8 cellular contexts compared by ENCODE assay signal in the genomic region with DNA sequence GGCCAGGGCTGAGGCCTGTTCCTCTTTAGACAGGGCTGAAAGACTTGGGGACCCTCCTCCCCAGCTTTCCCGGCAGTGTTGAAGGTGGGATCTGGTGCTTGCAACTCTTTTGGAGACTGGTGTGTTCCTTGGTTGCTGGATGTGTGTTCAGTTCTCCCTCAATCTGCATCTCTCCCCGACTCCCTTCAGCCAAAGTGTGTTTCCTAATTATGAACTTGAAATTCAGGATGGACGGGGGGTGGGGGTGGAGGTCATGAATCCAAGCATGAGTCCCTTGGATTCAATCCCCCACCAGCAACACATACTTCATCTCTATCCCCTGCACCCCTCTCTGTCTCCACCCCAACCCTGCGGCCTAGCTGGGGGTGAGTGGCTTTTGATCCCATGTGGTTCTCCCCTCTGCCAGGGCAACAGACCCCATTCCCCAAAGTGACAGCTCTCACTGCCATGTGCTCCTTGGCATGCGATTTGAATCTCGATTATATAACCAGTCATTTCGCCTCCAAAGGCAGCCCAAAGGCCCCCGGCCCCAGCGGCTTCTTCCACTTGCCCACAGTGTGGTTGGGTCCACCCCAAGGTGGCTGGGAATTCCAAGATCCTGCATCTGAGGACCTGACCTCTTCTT. TPM values are rescaled to one million over a fixed set of nuclear protein-coding genes. Genes with fewer than 3 reads are reported as not detected.
DNase-seq lines count a peak whose midpoint lies in the region; ATAC-seq and TF ChIP-seq lines count a peak whose summit lies in the region.

No MANE protein-coding gene starts in this region.

- H3K36me3 Mint-ChIP-seq in endothelial cell (ENCODE audit: low read depth, unreplicated experiment), result no peaks in the 10 kb centered on the region

- H3K27ac Mint-ChIP-seq in endothelial cell (ENCODE audit: unreplicated experiment), result peak overlapping the region; percentile 76

- H4K8ac ChIP-seq in neuronal stem cell (ENCODE audit: low read depth, low read length), result no peak overlapping the region

- intact Hi-C loops in PC-3 (cut with micrococcal nuclease), result loop anchor here (10.0 kb wide), 1 partner anchor 235 kb away; no protein-coding TSS in a partner anchor

- no peak overlapping the region for H3K14ac ChIP-seq in neuronal stem cell (ENCODE audit: low read length)

- H3K27me3 Mint-ChIP-seq in endothelial cell (ENCODE audit: unreplicated experiment), result peaks cover 21% of the 10 kb centered on the region

- no CpG with 5 or more reads among the region's 9 CpGs for WGBS in neuronal stem cell (ENCODE audit: extremely low coverage in 2 of 2, insufficient read length in 2 of 2, insufficient replicate concordance in 1 of 2), 2 donors

- H3K4me1 ChIP-seq in PC-3 (ENCODE audit: insufficient read depth, low read length) (peaks cover 12% of the 10 kb centered on the region), neuronal stem cell (ENCODE audit: control insufficient read depth in 2 of 2, insufficient read depth in 1 of 2, low read depth in 1 of 2, low read length in 2 of 2) (peaks cover 14 to 33% of the 10 kb centered on the region in 2 donors), SJCRH30 (no peaks in the 10 kb centered on the region)

- H3K18ac ChIP-seq in neuronal stem cell (ENCODE audit: low read length), result peak overlapping the region; percentile 15

- TF ChIP-seq CTCF in BJ (IDR thresholded peaks at IDR 0.05; ENCODE audit: insufficient read depth, low read depth, low read length) (no peak), PC-3 (conservative IDR thresholded peaks at IDR 0.05; ENCODE audit: low read depth, low read length) (no peak), endothelial cell (IDR thresholded peaks at IDR 0.05; ENCODE audit: unreplicated experiment) (no peak), GM20000 (IDR thresholded peaks at IDR 0.05; ENCODE audit: extremely low read depth, missing control alignments) (no peak)

- TSS peak; percentile 38 for BruUV-seq in PC-3 (replicated peaks; lab: Mats Ljungman, UMichigan)

- POLR2A ChIA-PET in BJ (lab: Charles Lee), result interaction anchor here (0.6 kb wide), 1 partner anchor 275 kb away, joined by 3 read pairs; no protein-coding TSS in a partner anchor
- POLR2A ChIA-PET in PC-3 (lab: Charles Lee; ENCODE audit: unreplicated experiment), result interaction anchor here (0.6 kb wide), 1 partner anchor 783 kb away, joined by 4 read pairs; no protein-coding TSS in a partner anchor

- H3K4ac ChIP-seq in neuronal stem cell (ENCODE audit: low read length), result no peak overlapping the region

- H3K9ac ChIP-seq in PC-3 (ENCODE audit: low read length), result no peak overlapping the region
- no peak overlapping the region for H3K9ac ChIP-seq in neuronal stem cell (ENCODE audit: low read depth, low read length, poor library complexity)

- H2BK5ac ChIP-seq in neuronal stem cell (ENCODE audit: low read length), result no peak overlapping the region

- no peaks in the 10 kb centered on the region for H3K79me1 ChIP-seq in neuronal stem cell (ENCODE audit: low read depth, low read length)

- no peak for DNase-seq in BJ (ENCODE audit: low read depth)
- no peak for DNase-seq in PC-3
- DNase-seq in endothelial cell (ENCODE audit: low spot score), result no peak
- no peak for DNase-seq in neuronal stem cell (ENCODE audit: low spot score)
- DNase-seq in SJCRH30, result no peak
- DNase-seq in GM20000 (ENCODE audit: low spot score), result no peak
- no peak for DNase-seq in DMS114 treated with DMSO at 0.1 percent for 48 hours (lab: John Stamatoyannopoulos, UW; ENCODE audit: unreplicated experiment)

- no peaks in the 10 kb centered on the region for H3K9me3 Mint-ChIP-seq in endothelial cell (ENCODE audit: unreplicated experiment)

- H3K36me3 ChIP-seq in BJ (ENCODE audit: control insufficient read depth, insufficient read depth, low read length), result peaks cover 1% of the 10 kb centered on the region; the same call in 1 of the 2 replicates
- H3K36me3 ChIP-seq in PC-3 (ENCODE audit: low read depth, low read length), result no peaks in the 10 kb centered on the region
- H3K36me3 ChIP-seq in neuronal stem cell (replicated peaks in 1 of 2; ENCODE audit: control insufficient read depth in 2 of 2, insufficient read depth in 2 of 2, low read length in 2 of 2), result no peaks in the 10 kb centered on the region
- no peaks in the 10 kb centered on the region for H3K36me3 ChIP-seq in SJCRH30

- peak overlapping the region; percentile 8 for H2AK5ac ChIP-seq in neuronal stem cell (ENCODE audit: low read depth, low read length)

- H3K4me3 Mint-ChIP-seq in endothelial cell (ENCODE audit: unreplicated experiment), result peak overlapping the region; percentile 94

- no peak overlapping the region for H2BK120ac ChIP-seq in neuronal stem cell (ENCODE audit: low read depth, low read length)

- H3F3A ChIP-seq in PC-3 (ENCODE audit: low read length, unreplicated experiment), result no peaks in the 10 kb centered on the region

- no peaks in the 10 kb centered on the region for H4K20me1 ChIP-seq in PC-3 (ENCODE audit: low read length)

- H3K79me2 ChIP-seq in PC-3 (ENCODE audit: low read length), result no peaks in the 10 kb centered on the region

- CTCF ChIA-PET in BJ (lab: Yijun Ruan, JAX) (interaction anchor here (0.7 to 3.1 kb wide), 10 partner anchors 8 to 155 kb away, joined by 3 to 19 read pairs (median 5); no protein-coding TSS in a partner anchor), PC-3 (lab: Charles Lee) (no interaction called here)

- no peak for ATAC-seq in PC-3
- ATAC-seq in GM21576 (IDR thresholded peaks at IDR 0.05; ENCODE audit: unreplicated experiment), result no peak

- H3K4me3 ChIP-seq in BJ (ENCODE audit: low read depth, low read length), result peak overlapping the region; percentile 84
- peak overlapping the region; percentile 82; the same call in 1 of the 2 replicates for H3K4me3 ChIP-seq in PC-3 (ENCODE audit: low read length)
- no peak overlapping the region for H3K4me3 ChIP-seq in neuronal stem cell (ENCODE audit: low read length in 2 of 2)
- no peak overlapping the region for H3K4me3 ChIP-seq in SJCRH30

- H3K27me3 ChIP-seq in BJ (ENCODE audit: control insufficient read depth, insufficient read depth, low read length) (no peaks in the 10 kb centered on the region), PC-3 (ENCODE audit: low read length) (no peaks in the 10 kb centered on the region), neuronal stem cell (ENCODE audit: control insufficient read depth in 3 of 3, insufficient read depth in 3 of 3, low read depth in 1 of 3, low read length in 3 of 3) (peaks cover 0 to 5% (median 0%) of the 10 kb centered on the region in 3 experiments), SJCRH30 (no peaks in the 10 kb centered on the region; the same call in 1 of the 2 replicates)

- H2BK12ac ChIP-seq in neuronal stem cell (ENCODE audit: low read length), result no peak overlapping the region

- H3K23ac ChIP-seq in neuronal stem cell (ENCODE audit: low read depth, low read length, poor library complexity), result no peak overlapping the region

- peak overlapping the region; percentile 92; the same call in 1 of the 2 replicates for H2AFZ ChIP-seq in PC-3 (ENCODE audit: low read length)
- no peak overlapping the region for H2AFZ ChIP-seq in neuronal stem cell (ENCODE audit: low read length)

- no peak overlapping the region for H4K91ac ChIP-seq in neuronal stem cell (ENCODE audit: low read depth, low read length, poor library complexity)

- H3K27ac ChIP-seq in PC-3 (ENCODE audit: low read length) (no peak overlapping the region), neuronal stem cell (replicated peaks; ENCODE audit: low read length) (no peak overlapping the region), SJCRH30 (no peak overlapping the region)

- no peaks in the 10 kb centered on the region for H3K9me2 ChIP-seq in PC-3 (replicated peaks; ENCODE audit: low read length)

- H3K4me2 ChIP-seq in PC-3 (ENCODE audit: low read length) (peak overlapping the region; percentile 89), neuronal stem cell (ENCODE audit: insufficient read depth, low read length, poor library complexity, severe bottlenecking) (no peak overlapping the region)

- peaks cover 47% of the 10 kb centered on the region for H3K4me1 Mint-ChIP-seq in endothelial cell (ENCODE audit: unreplicated experiment)

- no peak overlapping the region for H2BK15ac ChIP-seq in neuronal stem cell (ENCODE audit: low read length)

- H3K9me3 ChIP-seq in PC-3 (ENCODE audit: low read length) (no peaks in the 10 kb centered on the region), neuronal stem cell (replicated peaks in 1 of 2; ENCODE audit: control insufficient read depth in 2 of 2, insufficient read depth in 1 of 2, low read depth in 1 of 2, low read length in 2 of 2) (no peaks in the 10 kb centered on the region), SJCRH30 (replicated peaks) (no peaks in the 10 kb centered on the region)

RNA-seq across cellular contexts. Expression of gene ARHGAP23, which starts 1.3 kb away (rescaled TPM):
- 15.7 and 17.2 TPM in 2 replicates for polyA plus RNA-seq in BJ (2011; rRNA removed)
- polyA minus RNA-seq in BJ (2011; rRNA and poly(A)+ RNA removed), result 30.3 and 47.3 TPM in 2 replicates
- 9.0 and 10.6 TPM in 2 replicates for total RNA-seq in PC-3 (2014; rRNA removed)
- total RNA-seq in endothelial cell (ENCODE audit: unreplicated experiment), result 70.5 TPM
- polyA plus RNA-seq in neuronal stem cell (2013, experiment 1 of 2), result 15.0 TPM
- polyA plus RNA-seq in neuronal stem cell (2013, experiment 2 of 2), result 15.8 TPM
- total RNA-seq in SJCRH30 (2014; rRNA removed; shearing (Covaris generic)), result 35.7 and 37.9 TPM in 2 replicates

Comparison
In these comparisons a context has a peak if more than half of its experiments do, and no peak if none do; other contexts are left out.
1. H3K4me3 ChIP-seq: peak in BJ (single experiment) and PC-3 (single experiment); none in neuronal stem cell (0 of 2) and SJCRH30 (single experiment).